9 cellular contexts compared by ENCODE assay signal in the genomic region with DNA sequence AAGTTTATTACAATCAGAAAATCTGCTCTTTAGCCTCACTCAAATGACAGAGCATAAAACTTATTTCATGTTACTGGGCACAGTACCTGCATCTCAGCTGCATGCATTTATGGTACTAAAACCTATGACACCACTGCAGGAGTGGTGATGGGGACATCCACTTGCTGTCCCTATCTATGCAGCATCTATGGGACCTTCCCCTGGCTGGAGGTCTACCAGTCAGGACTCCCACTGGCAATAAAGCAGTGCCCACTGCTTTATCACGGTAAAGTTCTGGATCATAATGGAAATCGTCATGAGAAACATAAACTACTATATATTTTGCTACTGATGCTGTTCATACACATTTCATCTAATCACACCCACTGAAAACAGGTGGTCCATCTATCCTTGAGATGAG. TPM values are rescaled to one million over a fixed set of nuclear protein-coding genes. Genes with fewer than 3 reads are reported as not detected.
DNase-seq lines count a peak whose midpoint lies in the region; ATAC-seq and TF ChIP-seq lines count a peak whose summit lies in the region.
"Had no signal": no experiment of that assay in that cellular context is flagged by ENCODE, and none has a peak within 500 bp of the region (broad histone marks: within the 10 kb centered on the region; RNA-seq: fewer than 3 reads in every experiment).

No MANE protein-coding gene starts in this region.

- ATAC-seq in GM19328 (IDR thresholded peaks at IDR 0.05; ENCODE audit: unreplicated experiment): no peak

- CTCF ChIA-PET in activated naive CD4-positive, alpha-beta T cell treated with anti-CD3 and anti-CD28 coated beads, Interleukin-2, amount 10 ng/mL, durations not matched to agents 7 days and 5 days (lab: Charles Lee): interaction anchor here (1.2 to 3.6 kb wide), 3 partner anchors 7 to 12 kb away, joined by 4 to 19 read pairs (median 7); no protein-coding TSS in a partner anchor

- peaks cover 86% of the 10 kb centered on the region for H3K4me1 Mint-ChIP-seq in activated naive CD4-positive, alpha-beta T cell treated with anti-CD3 and anti-CD28 coated beads, Interleukin-2, amount 10 ng/mL, durations not matched to agents 7 days and 5 days

- in situ Hi-C loops in astrocyte of the spinal cord (cut with HindIII; ENCODE audit: low sequenced_read_pairs): no loop called here

- peaks cover 58% of the 10 kb centered on the region for H3K36me3 Mint-ChIP-seq in activated naive CD4-positive, alpha-beta T cell treated with anti-CD3 and anti-CD28 coated beads, Interleukin-2, amount 10 ng/mL, durations not matched to agents 7 days and 5 days

- no peak for TF ChIP-seq POLR2A in tibial nerve (IDR thresholded peaks at IDR 0.05)

- TF ChIP-seq EP300 in tibial nerve (IDR thresholded peaks at IDR 0.05): no peak

- 66 to 78% methylated on average over 2 of the region's 2 CpGs for WGBS in tibial nerve, 2 donors

- no peak overlapping the region for H3K4me3 Mint-ChIP-seq in activated naive CD4-positive, alpha-beta T cell treated with anti-CD3 and anti-CD28 coated beads, Interleukin-2, amount 10 ng/mL, durations not matched to agents 7 days and 5 days
- H3K4me3 Mint-ChIP-seq: central memory CD8-positive, alpha-beta T cell had no signal

- H3K36me3 ChIP-seq in muscle layer of colon (ENCODE audit: insufficient read depth, low read length): peaks cover 7% of the 10 kb centered on the region
- no peaks in the 10 kb centered on the region for H3K36me3 ChIP-seq in tibial nerve

- H3K9ac ChIP-seq in muscle layer of colon (ENCODE audit: low read length): peak overlapping the region; percentile 23

- H3K9me3 Mint-ChIP-seq in activated naive CD4-positive, alpha-beta T cell treated with anti-CD3 and anti-CD28 coated beads, Interleukin-2, amount 10 ng/mL, durations not matched to agents 7 days and 5 days: no peaks in the 10 kb centered on the region
- H3K9me3 Mint-ChIP-seq: central memory CD8-positive, alpha-beta T cell had no signal

- DNase-seq in activated naive CD4-positive, alpha-beta T cell treated with anti-CD3 and anti-CD28 coated beads, Interleukin-2, amount 10 ng/mL, durations not matched to agents 7 days and 5 days: peak; percentile 17
- no peak for DNase-seq in activated naive CD4-positive, alpha-beta T cell treated with anti-CD3 and anti-CD28 coated beads, Interleukin-2, amount 50 U/mL, for 16 hours
- no peak for DNase-seq in astrocyte of the spinal cord (ENCODE audit: low read depth, low spot score)
- no peak for DNase-seq in tibial nerve (ENCODE audit: low spot score in 2 of 2)
- no peak for DNase-seq in NCI-H1092 (lab: John Stamatoyannopoulos, UW)
- no peak for DNase-seq in NAMALWA (ENCODE audit: low spot score)

- H3K4me1 ChIP-seq in muscle layer of colon (ENCODE audit: insufficient read depth, low read length): peaks cover 70% of the 10 kb centered on the region
- peaks cover 0 to 88% (median 40%) of the 10 kb centered on the region in 4 donors for H3K4me1 ChIP-seq in tibial nerve

- H3K27me3 Mint-ChIP-seq in activated naive CD4-positive, alpha-beta T cell treated with anti-CD3 and anti-CD28 coated beads, Interleukin-2, amount 10 ng/mL, durations not matched to agents 7 days and 5 days: no peaks in the 10 kb centered on the region
- H3K27me3 Mint-ChIP-seq: central memory CD8-positive, alpha-beta T cell had no signal

- H3K27ac ChIP-seq in muscle layer of colon (ENCODE audit: low read depth, low read length) (peak overlapping the region; percentile 59), tibial nerve (peak overlapping the region in 3 of 4 donors; percentile 9 to 77 (median 71))

- H3K9me3 ChIP-seq in muscle layer of colon (ENCODE audit: low read length): no peaks in the 10 kb centered on the region
- no peaks in the 10 kb centered on the region for H3K9me3 ChIP-seq in tibial nerve

- TF ChIP-seq CTCF in astrocyte of the spinal cord (IDR thresholded peaks at IDR 0.05; ENCODE audit: low read depth, low read length): no peak
- TF ChIP-seq CTCF in tibial nerve (IDR thresholded peaks at IDR 0.05): no peak

- peak overlapping the region; percentile 24 for H3K27ac Mint-ChIP-seq in activated naive CD4-positive, alpha-beta T cell treated with anti-CD3 and anti-CD28 coated beads, Interleukin-2, amount 10 ng/mL, durations not matched to agents 7 days and 5 days

- H3K4me3 ChIP-seq in astrocyte of the spinal cord (ENCODE audit: low read depth, low read length) (peak overlapping the region; percentile 14), muscle layer of colon (ENCODE audit: low read depth in 1 of 2, low read length in 2 of 2) (peak overlapping the region in 1 of 2 donors; percentile 44), tibial nerve (peak overlapping the region in 1 of 4 donors; percentile 13)

- H3K27me3 ChIP-seq in muscle layer of colon (ENCODE audit: control insufficient read depth in 1 of 2, insufficient read depth in 2 of 2, low read length in 2 of 2) (no peaks in the 10 kb centered on the region), tibial nerve (no peaks in the 10 kb centered on the region)

RNA-seq across cellular contexts. Expression of gene NSMCE1, which starts 26.2 kb away (rescaled TPM):
- 10 to 100 TPM; 27.7 to 41.4 (median 31.5) TPM for total RNA-seq in tibial nerve

RNA-seq across cellular contexts. Expression of gene KDM8, which starts 39.1 kb away (rescaled TPM):
- total RNA-seq in tibial nerve: 1 to 10 TPM; 2.3 to 7.6 (median 4.8) TPM
